9 cellular contexts compared by ENCODE assay signal in genomic region chr17:39270923-39271322, GRCh38. TPM values are rescaled to one million over a fixed set of nuclear protein-coding genes. Genes with fewer than 3 reads are reported as not detected.
DNase-seq lines count a peak whose midpoint lies in the region; ATAC-seq, FAIRE-seq and TF ChIP-seq lines count a peak whose summit lies in the region.
"Had no signal": no experiment of that assay in that cellular context is flagged by ENCODE, and none has a peak within 500 bp of the region (broad histone marks: within the 10 kb centered on the region; RNA-seq: fewer than 3 reads in every experiment).

No MANE protein-coding gene starts in this region.

- no peaks in the 10 kb centered on the region for H3K36me3 ChIP-seq in GM23338 (ENCODE audit: insufficient read depth)
- H3K36me3 ChIP-seq in SK-N-SH (replicated peaks in 1 of 2; ENCODE audit: control insufficient read depth in 1 of 2, insufficient read depth in 2 of 2, low read length in 1 of 2), result peaks cover 8 to 28% of the 10 kb centered on the region in 2 experiments
- no peaks in the 10 kb centered on the region for H3K36me3 ChIP-seq in hepatocyte (replicated peaks; ENCODE audit: insufficient read depth, low read depth)
- peaks cover 13 to 87% (median 37%) of the 10 kb centered on the region in 4 donors for H3K36me3 ChIP-seq in sigmoid colon

- no peak for ATAC-seq in GM23338
- no peak for ATAC-seq in HG02840 (IDR thresholded peaks at IDR 0.05; ENCODE audit: low FRiP score, unreplicated experiment)

- H3K4me3 ChIP-seq in GM23338 (no peak overlapping the region), SK-N-SH (ENCODE audit: low read depth in 2 of 2, low read length in 1 of 2) (no peak overlapping the region), hepatocyte (no peak overlapping the region), sigmoid colon (no peak overlapping the region)

- H3K4me3 Mint-ChIP-seq in GM23338, result no peak overlapping the region

- peak; percentile 58 to 66 for TF ChIP-seq CTCF in GM23338 (conservative IDR thresholded peaks at IDR 0.05; ENCODE audit: low read depth in 2 of 2)
- TF ChIP-seq CTCF in SK-N-SH (IDR thresholded peaks at IDR 0.05), result peak; percentile 76
- peak; percentile 59 for TF ChIP-seq CTCF in hepatocyte (IDR thresholded peaks at IDR 0.05; ENCODE audit: poor library complexity)
- TF ChIP-seq CTCF in sigmoid colon (IDR thresholded peaks at IDR 0.05), result no peak

- H3K27me3 ChIP-seq in GM23338 (ENCODE audit: insufficient read depth) (no peaks in the 10 kb centered on the region), SK-N-SH (ENCODE audit: insufficient read depth) (no peaks in the 10 kb centered on the region), hepatocyte (no peaks in the 10 kb centered on the region), sigmoid colon (no peaks in the 10 kb centered on the region)

- FAIRE-seq in urothelium cell line (lab: Jason Lieb, UNC), result no peak

- no peaks in the 10 kb centered on the region for H3K36me3 Mint-ChIP-seq in GM23338 (ENCODE audit: low read depth)

- no peaks in the 10 kb centered on the region for H3F3A ChIP-seq in GM23338 (replicated peaks; ENCODE audit: low read depth)
- H3F3A ChIP-seq in SK-N-SH (replicated peaks; ENCODE audit: insufficient read depth), result peaks cover 5% of the 10 kb centered on the region

- H3K4me2 ChIP-seq in GM23338 (no peak overlapping the region), SK-N-SH (no peak overlapping the region), hepatocyte (no peak overlapping the region)

- TF ChIP-seq EP300 in SK-N-SH (IDR thresholded peaks at IDR 0.05; ENCODE audit: borderline replicate concordance in 1 of 2, low read depth in 1 of 2, low read length in 1 of 2) (no peak), sigmoid colon (IDR thresholded peaks at IDR 0.05) (no peak)

- H3K9me3 ChIP-seq in SK-N-SH (no peaks in the 10 kb centered on the region), hepatocyte (ENCODE audit: low read depth) (no peaks in the 10 kb centered on the region), sigmoid colon (no peaks in the 10 kb centered on the region)

- H3K9me3 Mint-ChIP-seq in GM23338, result no peaks in the 10 kb centered on the region

- DNase-seq in AG20443 (ENCODE audit: low spot score) (peak; percentile 71), GM23338 (ENCODE audit: low spot score) (peak; percentile 32), SK-N-SH (no peak), hepatocyte (ENCODE audit: low spot score) (peak; percentile 33), urothelium cell line (ENCODE audit: low spot score) (no peak), C1 segment of cervical spinal cord (lab: John Stamatoyannopoulos, UW) (no peak), sigmoid colon (no peak)

- H2AFZ ChIP-seq in GM23338 (no peak overlapping the region), SK-N-SH (ENCODE audit: low read depth) (no peak overlapping the region), hepatocyte (no peak overlapping the region)

- no peak overlapping the region for H3K27ac ChIP-seq in GM23338 (ENCODE audit: low read depth)
- peak overlapping the region in 1 of 2 experiments; percentile 17; a peak in 1 of 4 replicates for H3K27ac ChIP-seq in SK-N-SH (ENCODE audit: low read depth in 2 of 2, low read length in 1 of 2)
- H3K27ac ChIP-seq in hepatocyte, result no peak overlapping the region
- H3K27ac ChIP-seq in sigmoid colon, result no peak overlapping the region
- H3K27ac ChIP-seq: epithelial cell of prostate had no signal

- H3K4me1 ChIP-seq in GM23338 (ENCODE audit: insufficient read depth) (no peaks in the 10 kb centered on the region), SK-N-SH (ENCODE audit: control insufficient read depth in 1 of 2, insufficient read depth in 2 of 2, low read depth in 1 of 2, low read length in 1 of 2) (no peaks in the 10 kb centered on the region), hepatocyte (ENCODE audit: insufficient read depth) (no peaks in the 10 kb centered on the region), sigmoid colon (no peaks in the 10 kb centered on the region)

- no peak for TF ChIP-seq POLR2A in sigmoid colon (IDR thresholded peaks at IDR 0.05)

- no peak overlapping the region for H3K27ac Mint-ChIP-seq in GM23338

- H3K4me1 Mint-ChIP-seq in GM23338, result peaks cover 2% of the 10 kb centered on the region

- peaks cover 4% of the 10 kb centered on the region for H3K27me3 Mint-ChIP-seq in GM23338 (ENCODE audit: insufficient read depth, low read depth, poor library complexity)

- H4K20me1 ChIP-seq in GM23338 (replicated peaks; ENCODE audit: insufficient read depth) (no peaks in the 10 kb centered on the region; the same call in 1 of the 2 replicates), SK-N-SH (ENCODE audit: insufficient read depth) (no peaks in the 10 kb centered on the region), hepatocyte (ENCODE audit: insufficient read depth, poor library complexity, severe bottlenecking) (no peaks in the 10 kb centered on the region)

- intact Hi-C loops in sigmoid colon (cut with DNase I), result no loop called here

- H3K9me2 ChIP-seq in GM23338 (ENCODE audit: insufficient read depth) (no peaks in the 10 kb centered on the region), SK-N-SH (no peaks in the 10 kb centered on the region), hepatocyte (replicated peaks; ENCODE audit: insufficient read depth) (no peaks in the 10 kb centered on the region)

- WGBS in SK-N-SH (ENCODE audit: low lambda C conversion rate), result 65% methylated on average over 3 of the region's 3 CpGs
- 46% methylated on average over 3 of the region's 3 CpGs for WGBS in hepatocyte (ENCODE audit: low lambda C conversion rate, missing lambda C conversion rate)
- 57 to 59% methylated on average over 3 of the region's 3 CpGs for WGBS in sigmoid colon, 2 donors

- H3K79me2 ChIP-seq in GM23338 (replicated peaks; ENCODE audit: insufficient read depth) (no peaks in the 10 kb centered on the region), SK-N-SH (ENCODE audit: insufficient read depth) (no peaks in the 10 kb centered on the region), hepatocyte (no peaks in the 10 kb centered on the region)

- peak; percentile 59 for TF ChIP-seq RAD21 in SK-N-SH (IDR thresholded peaks at IDR 0.05; ENCODE audit: low read length)

- no peak overlapping the region for H3K9ac ChIP-seq in SK-N-SH

- POLR2A ChIA-PET in SK-N-SH (lab: Yijun Ruan, JAX), result no interaction called here

- CTCF ChIA-PET in SK-N-SH (lab: Yijun Ruan, JAX), result interaction anchor here (0.6 to 2.0 kb wide), 6 partner anchors 8 to 191 kb away, joined by 3 to 7 read pairs (median 4); partner anchors contain the start of gene STAC2

TF ChIP-seq in GM23338, 12 proteins besides CTCF, POLR2A, EP300 and RAD21 (continues in another document):
- no peak for TF ChIP-seq REST (IDR thresholded peaks at IDR 0.05; ENCODE audit: unreplicated experiment)

TF ChIP-seq in SK-N-SH, 30 proteins besides CTCF, POLR2A, EP300 and RAD21:
- no peak for TF ChIP-seq SIN3A (IDR thresholded peaks at IDR 0.05; ENCODE audit: borderline replicate concordance, low read depth, low read length)
- no peak for TF ChIP-seq ZBTB33 (IDR thresholded peaks at IDR 0.05; ENCODE audit: borderline replicate concordance, low read depth)
- no peak for TF ChIP-seq GABPA (IDR thresholded peaks at IDR 0.05; ENCODE audit: low read depth)
- TF ChIP-seq RCOR1 (IDR thresholded peaks at IDR 0.05; ENCODE audit: low read length), result no peak
- no peak for TF ChIP-seq TAF1 (IDR thresholded peaks at IDR 0.05; ENCODE audit: borderline replicate concordance, low read depth, low read length)
- peak; percentile 27; the same call in 1 of the 2 replicates for TF ChIP-seq SMC3 (IDR thresholded peaks at IDR 0.05; ENCODE audit: low read depth, low read length)

RNA-seq across cellular contexts. Expression of gene STAC2, which starts 45.2 kb away (rescaled TPM):
- total RNA-seq in GM23338 (2014; rRNA removed; shearing (Covaris generic)), result 1.7 and 3.1 TPM in 2 replicates
- polyA plus RNA-seq in GM23338 (2016; fragmentation: Nextera tagmentation; extraction: Ambion mirVana) (1.9 and 2.0 TPM in 2 replicates), SK-N-SH (2012; rRNA removed) (0.07 and 0.08 TPM in 2 replicates), hepatocyte (0.06 and 0.31 TPM in 2 replicates), sigmoid colon (under 1 TPM in 2 of 3 donors, not detected in 1; under 0.01 to 0.47 TPM)
- 0.04 and 0.13 TPM in 2 replicates for polyA plus RNA-seq in SK-N-SH (2012; cell fraction: cytosol; rRNA removed)
- polyA plus RNA-seq in SK-N-SH (2012; cell fraction: nucleus; rRNA removed), result 0.10 and 0.23 TPM in 2 replicates
- total RNA-seq in hepatocyte (not detected in 2 replicates), sigmoid colon (1 to 10 TPM in 1 of 4 donors, under 1 TPM in 3; 0.16 to 1.1 (median 0.31) TPM)

Comparison
In these comparisons a context has a peak if more than half of its experiments do, and no peak if none do; other contexts are left out.
1. DNase-seq: peak in AG20443 (single experiment), GM23338 (single experiment) and hepatocyte (single experiment); none in SK-N-SH (single experiment), urothelium cell line (single experiment), C1 segment of cervical spinal cord (0 of 14) and sigmoid colon (single experiment).
2. CTCF ChIP-seq: peak in GM23338 (2 of 2), SK-N-SH (single experiment) and hepatocyte (single experiment); none in sigmoid colon (0 of 4).